Comparison of ENCODE assay signal across 14 cellular contexts in the genomic region with DNA sequence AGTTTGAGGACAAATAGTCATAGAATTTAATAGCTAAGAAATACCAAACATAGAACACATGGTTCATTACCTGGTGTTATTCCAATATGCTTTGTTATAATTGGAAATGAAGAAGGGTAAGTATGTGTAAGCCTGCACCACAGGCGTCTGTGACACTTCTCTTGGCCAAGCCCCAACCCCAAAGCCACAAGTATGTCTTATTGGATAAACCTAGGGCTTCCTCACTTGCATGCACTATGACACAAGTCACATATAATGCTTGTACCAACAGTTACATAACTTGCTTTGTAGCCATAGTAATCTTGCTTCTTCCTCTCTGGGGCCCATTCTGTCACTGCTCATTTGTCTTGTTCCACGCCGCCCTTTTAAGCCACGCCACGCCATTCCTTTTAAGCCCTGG.
DNase-seq lines count a peak whose midpoint lies in the region; ATAC-seq and TF ChIP-seq lines count a peak whose summit lies in the region.
"Had no signal": no experiment of that assay in that cellular context is flagged by ENCODE, and none has a peak within 500 bp of the region (broad histone marks: within the 10 kb centered on the region; RNA-seq: fewer than 3 reads in every experiment).

No MANE protein-coding gene starts in this region.

- TF ChIP-seq CTCF in epithelial cell of esophagus (IDR thresholded peaks at IDR 0.05; ENCODE audit: insufficient read depth, low read depth, low read length, missing control alignments): no peak

- ATAC-seq in GM18909 (IDR thresholded peaks at IDR 0.05; ENCODE audit: poor library complexity, unreplicated experiment): no peak
- ATAC-seq: effector memory CD8-positive, alpha-beta T cell; stimulated activated naive CD8-positive, alpha-beta T cell treated with anti-CD3 and anti-CD28 coated beads, Interleukin-15, Interleukin-2, amounts not matched to agents 100 U/mL and 50 U/mL, for 24 hours had no signal

- H3K4me3 ChIP-seq in epithelial cell of esophagus (ENCODE audit: low read length): no peak overlapping the region
- H3K4me3 ChIP-seq: ascending aorta had no signal

- DNase-seq in EL (peak; percentile 51), OCI-M1 (lab: John Stamatoyannopoulos, UW) (peak; percentile 74), epithelial cell of esophagus (ENCODE audit: low read depth) (peak; percentile 29), non-pigmented ciliary epithelial cell (ENCODE audit: low read depth) (peak; percentile 51), T1000 (lab: John Stamatoyannopoulos, UW) (no peak)
- no peak for DNase-seq in central memory CD4-positive, alpha-beta T cell
- DNase-seq in stimulated activated CD4-positive, alpha-beta T cell treated with anti-CD3 and anti-CD28 coated beads, Interleukin-12 subunit alpha, Interleukin-12 subunit beta, amount 100 ng/mL, for 4 hours: no peak
- DNase-seq: activated CD4-positive, alpha-beta T cell treated with anti-CD3 and anti-CD28 coated beads, Interleukin-2, amount 10 ng/mL, durations not matched to agents 24 days and 14 days; effector memory CD8-positive, alpha-beta T cell; HFFc6; NCI-H2029 treated with DMSO at 0.1 percent for 48 hours; stimulated activated naive CD8-positive, alpha-beta T cell treated with anti-CD3 and anti-CD28 coated beads, Interleukin-15, Interleukin-2, amounts not matched to agents 100 U/mL and 50 U/mL, for 24 hours had no signal

Comparison
In these comparisons a context has a peak if more than half of its experiments do, and no peak if none do; other contexts are left out.
1. DNase-seq: peak in EL (single experiment), OCI-M1 (single experiment), epithelial cell of esophagus (single experiment) and non-pigmented ciliary epithelial cell (single experiment); none in central memory CD4-positive, alpha-beta T cell (single experiment), stimulated activated CD4-positive, alpha-beta T cell treated with anti-CD3 and anti-CD28 coated beads, Interleukin-12 subunit alpha, Interleukin-12 subunit beta, amount 100 ng/mL, for 4 hours (single experiment) and T1000 (single experiment).